Comparison of ENCODE assay signal across 9 cellular contexts in the genomic region with DNA sequence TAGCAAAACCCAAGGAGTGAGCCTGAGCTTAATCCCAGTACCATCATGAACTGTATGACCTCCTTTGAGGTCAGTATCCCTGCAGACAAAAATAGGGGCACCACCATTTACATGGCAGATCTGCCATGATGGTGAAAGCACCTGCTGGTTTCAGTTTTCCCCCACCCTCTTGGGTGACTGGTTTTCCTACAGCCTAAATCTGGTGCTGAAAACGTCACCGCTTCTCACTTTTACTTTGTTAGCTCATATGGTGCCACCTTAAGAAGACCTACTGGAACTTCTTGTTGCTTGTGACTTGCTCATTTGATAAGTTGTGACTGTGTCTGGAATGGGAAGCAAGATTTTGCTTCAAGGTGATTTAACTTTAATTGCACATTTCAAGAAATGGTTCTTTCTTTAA. TPM values are rescaled to one million over a fixed set of nuclear protein-coding genes. Genes with fewer than 3 reads are reported as not detected.
DNase-seq lines count a peak whose midpoint lies in the region; ATAC-seq lines count a peak whose summit lies in the region.
"Had no signal": no experiment of that assay in that cellular context is flagged by ENCODE, and none has a peak within 500 bp of the region (broad histone marks: within the 10 kb centered on the region; RNA-seq: fewer than 3 reads in every experiment).

No MANE protein-coding gene starts in this region.

- no peak overlapping the region for H2BK5ac ChIP-seq in neuronal stem cell (ENCODE audit: low read length)

- H3K4me2 ChIP-seq in neuronal stem cell (ENCODE audit: insufficient read depth, low read length, poor library complexity, severe bottlenecking), result no peak overlapping the region

- H3K4me1 Mint-ChIP-seq in T-helper 1 cell treated with Interleukin-12 subunit alpha and Interleukin-12 subunit beta and Interleukin-4 antibody, amounts not matched to agents 30 μg/mL and 1 μg/mL, for 36 hours (ENCODE audit: low read depth), result peaks cover 51% of the 10 kb centered on the region

- H3K9me3 ChIP-seq in neuronal stem cell (replicated peaks in 1 of 2; ENCODE audit: control insufficient read depth in 2 of 2, insufficient read depth in 1 of 2, low read depth in 1 of 2, low read length in 2 of 2), result peaks cover 0 to 8% of the 10 kb centered on the region in 2 donors
- no peaks in the 10 kb centered on the region for H3K9me3 ChIP-seq in aorta (ENCODE audit: control insufficient read depth, low read length)

- ATAC-seq in GM18868 (IDR thresholded peaks at IDR 0.05; ENCODE audit: unreplicated experiment) (peak; percentile 76), HG02642 (IDR thresholded peaks at IDR 0.05; ENCODE audit: poor library complexity, unreplicated experiment) (peak; percentile 64), aorta (ENCODE audit: low FRiP score) (no peak)

- no peak overlapping the region for H3K27ac Mint-ChIP-seq in T-helper 1 cell treated with Interleukin-12 subunit alpha and Interleukin-12 subunit beta and Interleukin-4 antibody, amounts not matched to agents 30 μg/mL and 1 μg/mL, for 36 hours

- peaks cover 19% of the 10 kb centered on the region for H3K36me3 Mint-ChIP-seq in T-helper 1 cell treated with Interleukin-12 subunit alpha and Interleukin-12 subunit beta and Interleukin-4 antibody, amounts not matched to agents 30 μg/mL and 1 μg/mL, for 36 hours (ENCODE audit: low read depth)

- H2BK120ac ChIP-seq in neuronal stem cell (ENCODE audit: low read depth, low read length), result no peak overlapping the region

- no peaks in the 10 kb centered on the region for H3K27me3 Mint-ChIP-seq in T-helper 1 cell treated with Interleukin-12 subunit alpha and Interleukin-12 subunit beta and Interleukin-4 antibody, amounts not matched to agents 30 μg/mL and 1 μg/mL, for 36 hours (ENCODE audit: low read depth)

- no peak overlapping the region for H3K23ac ChIP-seq in neuronal stem cell (ENCODE audit: low read depth, low read length, poor library complexity)

- no peak overlapping the region for H3K18ac ChIP-seq in neuronal stem cell (ENCODE audit: low read length)

- no peak overlapping the region for H3K9ac ChIP-seq in neuronal stem cell (ENCODE audit: low read depth, low read length, poor library complexity)

- H3K27ac ChIP-seq in neuronal stem cell (replicated peaks; ENCODE audit: low read length), result no peak overlapping the region
- no peak overlapping the region for H3K27ac ChIP-seq in aorta (ENCODE audit: low read depth in 1 of 2, low read length in 2 of 2)

- no peak overlapping the region for H2AFZ ChIP-seq in neuronal stem cell (ENCODE audit: low read length)

- H3K4me3 ChIP-seq in neuronal stem cell (ENCODE audit: low read length in 2 of 2), result no peak overlapping the region
- H3K4me3 ChIP-seq in aorta (ENCODE audit: low read length in 2 of 2), result no peak overlapping the region

- no peak overlapping the region for H3K4ac ChIP-seq in neuronal stem cell (ENCODE audit: low read length)

- H3K36me3 ChIP-seq in neuronal stem cell (replicated peaks in 1 of 2; ENCODE audit: control insufficient read depth in 2 of 2, insufficient read depth in 2 of 2, low read length in 2 of 2) (peaks cover 0 to 3% of the 10 kb centered on the region in 2 donors), aorta (ENCODE audit: control insufficient read depth in 1 of 2, insufficient read depth in 2 of 2, low read length in 1 of 2) (no peaks in the 10 kb centered on the region)

- no peak overlapping the region for H4K8ac ChIP-seq in neuronal stem cell (ENCODE audit: low read depth, low read length)

- no peak overlapping the region for H4K91ac ChIP-seq in neuronal stem cell (ENCODE audit: low read depth, low read length, poor library complexity)

- no CpG with 5 or more reads among the region's 2 CpGs for WGBS in neuronal stem cell (ENCODE audit: extremely low coverage in 2 of 2, insufficient read length in 2 of 2, insufficient replicate concordance in 1 of 2), 2 donors
- 75 to 86% methylated on average over 2 of the region's 2 CpGs for WGBS in aorta, 2 donors

- peak overlapping the region; percentile 54 for H3K4me3 Mint-ChIP-seq in T-helper 1 cell treated with Interleukin-12 subunit alpha and Interleukin-12 subunit beta and Interleukin-4 antibody, amounts not matched to agents 30 μg/mL and 1 μg/mL, for 36 hours

- no peak overlapping the region for H2BK15ac ChIP-seq in neuronal stem cell (ENCODE audit: low read length)

- intact Hi-C loops in aorta (cut with DNase I), result no loop called here

- H3K4me1 ChIP-seq in neuronal stem cell (ENCODE audit: control insufficient read depth in 2 of 2, insufficient read depth in 1 of 2, low read depth in 1 of 2, low read length in 2 of 2) (peaks cover 2 to 5% of the 10 kb centered on the region in 2 donors), aorta (ENCODE audit: control insufficient read depth in 1 of 2, insufficient read depth in 2 of 2, low read length in 2 of 2) (peaks cover 3 to 6% of the 10 kb centered on the region in 2 donors)

- H2BK12ac ChIP-seq in neuronal stem cell (ENCODE audit: low read length), result no peak overlapping the region

- H3K79me1 ChIP-seq in neuronal stem cell (ENCODE audit: low read depth, low read length), result no peaks in the 10 kb centered on the region

- H3K14ac ChIP-seq in neuronal stem cell (ENCODE audit: low read length), result no peak overlapping the region

- DNase-seq in stimulated activated CD4-positive, alpha-beta T cell treated with anti-CD3 and anti-CD28 coated beads, Interleukin-1b, Interleukin-23, amount 100 ng/mL, for 48 hours, result peak; percentile 70
- no peak for DNase-seq in NCI-H2107 (lab: John Stamatoyannopoulos, UW)
- no peak for DNase-seq in neuronal stem cell (ENCODE audit: low spot score)
- no peak for DNase-seq in ecto neural progenitor cell (ENCODE audit: low spot score)
- no peak for DNase-seq in aorta
- DNase-seq: NCI-H226 had no signal

- no peak overlapping the region for H2AK5ac ChIP-seq in neuronal stem cell (ENCODE audit: low read depth, low read length)

- H3K27me3 ChIP-seq in neuronal stem cell (ENCODE audit: control insufficient read depth in 3 of 3, insufficient read depth in 3 of 3, low read depth in 1 of 3, low read length in 3 of 3) (no peaks in the 10 kb centered on the region), aorta (ENCODE audit: control insufficient read depth in 1 of 2, insufficient read depth in 2 of 2, low read length in 1 of 2) (no peaks in the 10 kb centered on the region)

- no peaks in the 10 kb centered on the region for H3K9me3 Mint-ChIP-seq in T-helper 1 cell treated with Interleukin-12 subunit alpha and Interleukin-12 subunit beta and Interleukin-4 antibody, amounts not matched to agents 30 μg/mL and 1 μg/mL, for 36 hours

RNA-seq across cellular contexts. Expression of a gene that starts 5.1 kb away (rescaled TPM):
- polyA plus RNA-seq in neuronal stem cell (2013, experiment 1 of 2), result 21.8 TPM
- 21.1 TPM for polyA plus RNA-seq in neuronal stem cell (2013, experiment 2 of 2)
- total RNA-seq in aorta, result 10 to 100 TPM; 53.0 to 55.4 TPM
- 10 to 100 TPM; 31.3 to 50.0 TPM for polyA plus RNA-seq in aorta

RNA-seq across cellular contexts. Expression of a gene that starts 45.7 kb away (rescaled TPM):
- not detected for polyA plus RNA-seq in neuronal stem cell (2013, experiment 1 of 2)
- polyA plus RNA-seq in neuronal stem cell (2013, experiment 2 of 2), result not detected
- total RNA-seq in aorta, result 100 to 1,000 TPM; 301 to 596 TPM
- 10 to 100 TPM in 1 of 2 donors, 1 to 10 TPM in 1; 6.4 to 17.3 TPM for polyA plus RNA-seq in aorta
